ENCODE assay signal across 16 cellular contexts in the genomic region with DNA sequence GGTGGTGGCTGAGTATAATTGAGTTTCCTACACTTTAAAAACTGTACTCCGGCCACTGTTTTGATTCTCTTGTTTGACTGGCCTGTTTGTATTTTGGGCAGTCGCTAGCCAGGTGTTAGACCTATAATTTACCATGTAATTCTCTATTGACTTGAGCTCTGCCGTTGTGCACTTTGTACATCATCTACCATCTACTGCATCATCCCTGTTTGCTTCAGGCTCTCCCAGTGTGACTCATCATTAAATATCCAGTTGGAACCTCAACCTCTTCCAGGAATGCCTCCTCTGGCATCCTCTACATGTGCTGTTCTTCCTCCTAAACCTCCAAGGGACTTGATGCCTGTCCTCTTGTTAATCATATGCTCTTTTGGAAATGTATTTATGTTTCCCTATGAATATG.
DNase-seq lines count a peak whose midpoint lies in the region; ATAC-seq and TF ChIP-seq lines count a peak whose summit lies in the region.
"Had no signal": no experiment of that assay in that cellular context is flagged by ENCODE, and none has a peak within 500 bp of the region (broad histone marks: within the 10 kb centered on the region; RNA-seq: fewer than 3 reads in every experiment).

No MANE protein-coding gene starts in this region.

- no peak overlapping the region; the same call in 1 of the 2 replicates for H3K27ac Mint-ChIP-seq in HFFc6
- H3K27ac Mint-ChIP-seq: natural killer cell had no signal

- peak; percentile 74 for ATAC-seq in left ventricle myocardium superior
- ATAC-seq in HG02642 (IDR thresholded peaks at IDR 0.05; ENCODE audit: poor library complexity, unreplicated experiment), result no peak
- no peak for ATAC-seq in HG03135 (IDR thresholded peaks at IDR 0.05; ENCODE audit: unreplicated experiment)
- ATAC-seq: natural killer cell had no signal

- no peak overlapping the region for H3K4me3 ChIP-seq in SJCRH30
- H3K4me3 ChIP-seq: ascending aorta; BLaER1 treated with 17β-estradiol and CSF1 and Interleukin-3, amounts not matched to agents 10 nM and 100 nM had no signal

- H3K9me3 Mint-ChIP-seq in HFFc6, result no peaks in the 10 kb centered on the region
- H3K9me3 Mint-ChIP-seq: IgD-negative memory B cell, natural killer cell had no signal

- no peaks in the 10 kb centered on the region for H3K27me3 ChIP-seq in SJCRH30
- H3K27me3 ChIP-seq: ascending aorta; BLaER1 treated with 17β-estradiol and CSF1 and Interleukin-3, amounts not matched to agents 10 nM and 100 nM had no signal

- peaks cover 20% of the 10 kb centered on the region for H3K4me1 Mint-ChIP-seq in HFFc6 (ENCODE audit: low read depth)

- no peak for TF ChIP-seq CTCF in HFFc6 (IDR thresholded peaks at IDR 0.05)

- no peaks in the 10 kb centered on the region; the same call in none of the 2 replicates for H3K27me3 Mint-ChIP-seq in HFFc6 (ENCODE audit: insufficient read depth)
- H3K27me3 Mint-ChIP-seq: IgD-negative memory B cell had no signal

- H3K4me1 ChIP-seq in SJCRH30, result peaks cover 23% of the 10 kb centered on the region

- intact Hi-C loops in left ventricle myocardium superior (cut with micrococcal nuclease), result no loop called here

- no peaks in the 10 kb centered on the region for H3K36me3 Mint-ChIP-seq in HFFc6 (ENCODE audit: low read depth)
- H3K36me3 Mint-ChIP-seq: IgD-negative memory B cell, natural killer cell had no signal

- no peaks in the 10 kb centered on the region for H3K36me3 ChIP-seq in SJCRH30
- H3K36me3 ChIP-seq: ascending aorta; BLaER1 treated with 17β-estradiol and CSF1 and Interleukin-3, amounts not matched to agents 10 nM and 100 nM had no signal

- peak overlapping the region; percentile 13 for H3K27ac ChIP-seq in SJCRH30
- H3K27ac ChIP-seq: ascending aorta; BLaER1 treated with 17β-estradiol and CSF1 and Interleukin-3, amounts not matched to agents 10 nM and 100 nM; epithelial cell of prostate; VCaP had no signal

- no peaks in the 10 kb centered on the region for H3K9me3 ChIP-seq in SJCRH30 (replicated peaks)
- H3K9me3 ChIP-seq: ascending aorta; BLaER1 treated with 17β-estradiol and CSF1 and Interleukin-3, amounts not matched to agents 10 nM and 100 nM had no signal

- H3K4me3 Mint-ChIP-seq in HFFc6, result no peak overlapping the region
- H3K4me3 Mint-ChIP-seq: IgD-negative memory B cell, natural killer cell had no signal

- DNase-seq in AG08396 (ENCODE audit: low spot score) (peak; percentile 45), HFFc6 (peak; percentile 53), SJCRH30 (peak in 1 of 2 experiments; percentile 27), left ventricle myocardium superior (no peak), D341Med (ENCODE audit: low spot score) (no peak), NCI-H1694 (lab: John Stamatoyannopoulos, UW) (no peak)
- DNase-seq: natural killer cell; SIG-M5; stimulated activated CD8-positive, alpha-beta memory T cell treated with anti-CD3 and anti-CD28 coated beads, Interleukin-4, amount 100 ng/mL, for 48 hours had no signal

Comparison
In these comparisons a context has a peak if more than half of its experiments do, and no peak if none do; other contexts are left out.
1. DNase-seq: peak in AG08396 (single experiment) and HFFc6 (single experiment); none in left ventricle myocardium superior (single experiment), D341Med (single experiment) and NCI-H1694 (single experiment).